In genomic region chr16:751152-752007, GRCh38 we compare ENCODE assay signal across 21 cellular contexts. TPM values are rescaled to one million over a fixed set of nuclear protein-coding genes. Genes with fewer than 3 reads are reported as not detected.
DNase-seq lines count a peak whose midpoint lies in the region; TF ChIP-seq lines count a peak whose summit lies in the region.
"Had no signal": no experiment of that assay in that cellular context is flagged by ENCODE, and none has a peak within 500 bp of the region (broad histone marks: within the 10 kb centered on the region; RNA-seq: fewer than 3 reads in every experiment).

No MANE protein-coding gene starts in this region.

- H3K4me1 Mint-ChIP-seq in endothelial cell (ENCODE audit: unreplicated experiment): peaks cover 11% of the 10 kb centered on the region
- H3K4me1 Mint-ChIP-seq: activated naive CD8-positive, alpha-beta T cell treated with anti-CD3 and anti-CD28 coated beads, Interleukin-2, amount 50 U/mL, for 24 hours; central memory CD8-positive, alpha-beta T cell had no signal

- H3K36me3 Mint-ChIP-seq in endothelial cell (ENCODE audit: low read depth, unreplicated experiment): no peaks in the 10 kb centered on the region
- H3K36me3 Mint-ChIP-seq: naive thymus-derived CD4-positive, alpha-beta T cell; T-cell had no signal

- no peak overlapping the region for H3K4me3 ChIP-seq in neural cell (ENCODE audit: low read length)
- H3K4me3 ChIP-seq: lung had no signal

- H3K36me3 ChIP-seq in neural cell (ENCODE audit: insufficient read depth, low read length): no peaks in the 10 kb centered on the region

- H3F3A ChIP-seq in neural cell (ENCODE audit: insufficient read depth, low read length, poor library complexity, severe bottlenecking): no peaks in the 10 kb centered on the region

- H3K27ac Mint-ChIP-seq in endothelial cell (ENCODE audit: unreplicated experiment): no peak overlapping the region
- H3K27ac Mint-ChIP-seq: activated naive CD8-positive, alpha-beta T cell treated with anti-CD3 and anti-CD28 coated beads, Interleukin-2, amount 50 U/mL, for 24 hours; activated T-helper 1 cell treated with anti-CD3 and anti-CD28 coated beads, Interleukin-12 subunit alpha, Interleukin-12 subunit beta, Interleukin-2, Interleukin-4 antibody, amounts not matched to agents 30 ng/mL and 10 ng/mL and 1 ng/mL, durations not matched to agents 14 hours and 24 hours and 36 hours; naive thymus-derived CD4-positive, alpha-beta T cell; T-cell had no signal

- H2AFZ ChIP-seq in neural cell (ENCODE audit: low read depth, low read length): no peak overlapping the region

- H3K4me2 ChIP-seq in neural cell (ENCODE audit: low read length): no peak overlapping the region

- no peak for TF ChIP-seq RAD21 in neural cell (conservative IDR thresholded peaks at IDR 0.05)

- TF ChIP-seq EP300 in neural cell (conservative IDR thresholded peaks at IDR 0.05; ENCODE audit: poor library complexity, severe bottlenecking): no peak

- DNase-seq in NCI-H82 (lab: John Stamatoyannopoulos, UW): peak; percentile 77
- no peak for DNase-seq in endothelial cell (ENCODE audit: low spot score)
- DNase-seq in DMS79 treated with DMSO at 0.1 percent for 48 hours (lab: John Stamatoyannopoulos, UW): no peak
- DNase-seq in activated CD4-positive, alpha-beta T cell treated with anti-CD3 and anti-CD28 coated beads for 4 hours: no peak
- DNase-seq in GM10266 (ENCODE audit: extremely low spot score): no peak
- DNase-seq in NOMO-1 (lab: John Stamatoyannopoulos, UW; ENCODE audit: unreplicated experiment in 2 of 2): no peak
- DNase-seq: activated CD8-positive, alpha-beta memory T cell treated with anti-CD3 and anti-CD28 coated beads for 24 hours; activated naive CD8-positive, alpha-beta T cell treated with anti-CD3 and anti-CD28 coated beads, Interleukin-2, amount 50 U/mL, for 24 hours; CD4-positive, alpha-beta memory T cell; naive thymus-derived CD4-positive, alpha-beta T cell; NCI-H1694; NCI-H226; stimulated activated CD4-positive, alpha-beta T cell treated with anti-CD3 and anti-CD28 coated beads, Interleukin-12 subunit alpha, Interleukin-12 subunit beta, amount 100 ng/mL, for 4 hours; stimulated activated naive CD4-positive, alpha-beta T cell; T-cell had no signal

- no peaks in the 10 kb centered on the region for H4K20me1 ChIP-seq in neural cell (ENCODE audit: insufficient read depth)

- H3K9me3 Mint-ChIP-seq in endothelial cell (ENCODE audit: unreplicated experiment): no peaks in the 10 kb centered on the region
- H3K9me3 Mint-ChIP-seq: activated naive CD8-positive, alpha-beta T cell treated with anti-CD3 and anti-CD28 coated beads, Interleukin-2, amount 50 U/mL, for 24 hours; activated T-helper 1 cell treated with anti-CD3 and anti-CD28 coated beads, Interleukin-12 subunit alpha, Interleukin-12 subunit beta, Interleukin-2, Interleukin-4 antibody, amounts not matched to agents 30 ng/mL and 10 ng/mL and 1 ng/mL, durations not matched to agents 14 hours and 24 hours and 36 hours; central memory CD8-positive, alpha-beta T cell had no signal

- H3K27ac ChIP-seq in 22Rv1: 0 out of 2 replicates have a peak overlapping the region, but pooled peaks have one; percentile 23
- no peak overlapping the region for H3K27ac ChIP-seq in neural cell (ENCODE audit: low read length)

- TF ChIP-seq CTCF in 22Rv1 (IDR thresholded peaks at IDR 0.05) (no peak), endothelial cell (IDR thresholded peaks at IDR 0.05; ENCODE audit: unreplicated experiment) (no peak), neural cell (IDR thresholded peaks at IDR 0.05; ENCODE audit: poor library complexity, severe bottlenecking) (no peak), GM10266 (IDR thresholded peaks at IDR 0.05; ENCODE audit: control insufficient read depth, insufficient read depth, low read depth, missing control alignments) (no peak)

- peak overlapping the region; percentile 29 for H3K9ac ChIP-seq in neural cell (ENCODE audit: low read length)

- no peaks in the 10 kb centered on the region for H3K27me3 ChIP-seq in neural cell (ENCODE audit: insufficient read depth, low read depth, low read length)

- H3K27me3 Mint-ChIP-seq in endothelial cell (ENCODE audit: unreplicated experiment): peaks cover 1% of the 10 kb centered on the region
- H3K27me3 Mint-ChIP-seq: activated naive CD8-positive, alpha-beta T cell treated with anti-CD3 and anti-CD28 coated beads, Interleukin-2, amount 50 U/mL, for 24 hours; central memory CD8-positive, alpha-beta T cell had no signal

- peak overlapping the region; percentile 47 for H3K4me3 Mint-ChIP-seq in endothelial cell (ENCODE audit: unreplicated experiment)
- H3K4me3 Mint-ChIP-seq: activated naive CD8-positive, alpha-beta T cell treated with anti-CD3 and anti-CD28 coated beads, Interleukin-2, amount 50 U/mL, for 24 hours; activated T-helper 1 cell treated with anti-CD3 and anti-CD28 coated beads, Interleukin-12 subunit alpha, Interleukin-12 subunit beta, Interleukin-2, Interleukin-4 antibody, amounts not matched to agents 30 ng/mL and 10 ng/mL and 1 ng/mL, durations not matched to agents 14 hours and 24 hours and 36 hours; CD4-positive, alpha-beta memory T cell; central memory CD8-positive, alpha-beta T cell; naive thymus-derived CD4-positive, alpha-beta T cell; T-cell had no signal

- no peaks in the 10 kb centered on the region for H3K79me2 ChIP-seq in neural cell (replicated peaks; ENCODE audit: insufficient read depth, low read length)

- peaks cover 2% of the 10 kb centered on the region for H3K9me3 ChIP-seq in neural cell (ENCODE audit: low read length)

- no peaks in the 10 kb centered on the region for H3K9me2 ChIP-seq in neural cell (ENCODE audit: insufficient read depth, low read length)

TF ChIP-seq in neural cell, 6 proteins besides CTCF, POLR2A, EP300 and RAD21:
- TF ChIP-seq REST (IDR thresholded peaks at IDR 0.05; ENCODE audit: borderline replicate concordance) (no peak), POLR2AphosphoS5 (IDR thresholded peaks at IDR 0.05) (no peak), EZH2 (IDR thresholded peaks at IDR 0.05; ENCODE audit: borderline replicate concordance, insufficient read depth, low read length, poor library complexity, severe bottlenecking) (no peak), MXI1 (conservative IDR thresholded peaks at IDR 0.05; ENCODE audit: poor library complexity, severe bottlenecking) (no peak), TAF1 (IDR thresholded peaks at IDR 0.05; ENCODE audit: low read depth) (no peak), SMC3 (conservative IDR thresholded peaks at IDR 0.05; ENCODE audit: poor library complexity) (no peak)

RNA-seq across cellular contexts. Expression of gene MSLN, which starts 9.2 kb away (rescaled TPM):
- 0.44 TPM for total RNA-seq in endothelial cell (ENCODE audit: unreplicated experiment)
- 0.40 and 0.63 TPM in 2 replicates for polyA plus RNA-seq in neural cell
- polyA minus RNA-seq in neural cell: not detected in 2 replicates
- total RNA-seq: activated T-helper 1 cell treated with anti-CD3 and anti-CD28 coated beads, Interleukin-12 subunit alpha, Interleukin-12 subunit beta, Interleukin-2, Interleukin-4 antibody, amounts not matched to agents 30 ng/mL and 10 ng/mL and 1 ng/mL, durations not matched to agents 14 hours and 24 hours and 36 hours; CD4-positive, alpha-beta memory T cell; pulmonary artery endothelial cell had no signal
- polyA plus RNA-seq: CD4-positive, alpha-beta memory T cell; naive thymus-derived CD4-positive, alpha-beta T cell had no signal

RNA-seq across cellular contexts. Expression of gene CIAO3, which starts 10.6 kb away (rescaled TPM):
- 51.0 TPM for total RNA-seq in endothelial cell (ENCODE audit: unreplicated experiment)
- polyA plus RNA-seq in neural cell: 57.8 and 62.4 TPM in 2 replicates
- polyA minus RNA-seq in neural cell: 33.1 and 45.3 TPM in 2 replicates

RNA-seq across cellular contexts. Expression of gene HAGHL, which starts 24.5 kb away (rescaled TPM):
- 1.5 TPM for total RNA-seq in endothelial cell (ENCODE audit: unreplicated experiment)
- 28.3 and 37.6 TPM in 2 replicates for polyA plus RNA-seq in neural cell
- 5.4 and 8.0 TPM in 2 replicates for polyA minus RNA-seq in neural cell

RNA-seq across cellular contexts. Expression of gene CCDC78, which starts 25.1 kb away (rescaled TPM):
- total RNA-seq in endothelial cell (ENCODE audit: unreplicated experiment): 0.85 TPM
- 8.8 and 10.7 TPM in 2 replicates for polyA plus RNA-seq in neural cell
- 3.6 and 5.8 TPM in 2 replicates for polyA minus RNA-seq in neural cell
- polyA plus RNA-seq: CD4-positive, alpha-beta memory T cell; naive thymus-derived CD4-positive, alpha-beta T cell had no signal

RNA-seq across cellular contexts. Expression of gene ANTKMT, which starts 30.4 kb away (rescaled TPM):
- total RNA-seq in endothelial cell (ENCODE audit: unreplicated experiment): 11.1 TPM
- polyA plus RNA-seq in neural cell: 73.4 and 98.7 TPM in 2 replicates
- polyA minus RNA-seq in neural cell: 10.5 and 18.7 TPM in 2 replicates
